Comparison of ENCODE assay signal across 17 cellular contexts in genomic region chr10:76150886-76151288, GRCh38.
DNase-seq lines count a peak whose midpoint lies in the region; ATAC-seq and TF ChIP-seq lines count a peak whose summit lies in the region.
"Had no signal": no experiment of that assay in that cellular context is flagged by ENCODE, and none has a peak within 500 bp of the region (broad histone marks: within the 10 kb centered on the region; RNA-seq: fewer than 3 reads in every experiment).

No MANE protein-coding gene starts in this region.

- H3K27me3 Mint-ChIP-seq in mesothelial cell of epicardium (ENCODE audit: low read depth): no peaks in the 10 kb centered on the region
- H3K27me3 Mint-ChIP-seq in Calu3 (ENCODE audit: unreplicated experiment): no peaks in the 10 kb centered on the region
- H3K27me3 Mint-ChIP-seq in naive thymus-derived CD4-positive, alpha-beta T cell: peaks cover 0 to 6% (median 0%) of the 10 kb centered on the region in 5 donors
- H3K27me3 Mint-ChIP-seq: IgD-negative memory B cell, naive B cell had no signal

- H3K4me3 Mint-ChIP-seq in mesothelial cell of epicardium (no peak overlapping the region), Calu3 (ENCODE audit: low read depth, unreplicated experiment) (no peak overlapping the region)
- no peak overlapping the region for H3K4me3 Mint-ChIP-seq in naive thymus-derived CD4-positive, alpha-beta T cell
- H3K4me3 Mint-ChIP-seq: IgD-negative memory B cell; naive B cell; T-helper 1 cell treated with Interleukin-12 subunit alpha and Interleukin-12 subunit beta and Interleukin-4 antibody, amounts not matched to agents 30 μg/mL and 1 μg/mL, for 36 hours had no signal

- peaks cover 24% of the 10 kb centered on the region for H3K4me1 Mint-ChIP-seq in mesothelial cell of epicardium
- no peaks in the 10 kb centered on the region for H3K4me1 Mint-ChIP-seq in Calu3 (ENCODE audit: low read depth, unreplicated experiment)
- no peaks in the 10 kb centered on the region for H3K4me1 Mint-ChIP-seq in naive thymus-derived CD4-positive, alpha-beta T cell
- H3K4me1 Mint-ChIP-seq: IgD-negative memory B cell, naive B cell had no signal

- no peak overlapping the region for H3K9ac ChIP-seq in duodenal mucosa (ENCODE audit: low read depth in 1 of 2, low read length in 2 of 2)
- no peak overlapping the region for H3K9ac ChIP-seq in stomach smooth muscle (ENCODE audit: low read length in 2 of 2)
- H3K9ac ChIP-seq: BLaER1 had no signal

- H3K36me3 Mint-ChIP-seq in mesothelial cell of epicardium (peaks cover 14% of the 10 kb centered on the region), Calu3 (ENCODE audit: insufficient read depth, unreplicated experiment) (no peaks in the 10 kb centered on the region)
- peaks cover 0 to 5% (median 0%) of the 10 kb centered on the region in 5 donors for H3K36me3 Mint-ChIP-seq in naive thymus-derived CD4-positive, alpha-beta T cell
- H3K36me3 Mint-ChIP-seq: naive B cell had no signal

- ATAC-seq in naive thymus-derived CD4-positive, alpha-beta T cell: no peak

- no peaks in the 10 kb centered on the region for H3K9me3 ChIP-seq in duodenal mucosa (ENCODE audit: control insufficient read depth in 1 of 2, low read length in 2 of 2)
- peaks cover 0 to 4% of the 10 kb centered on the region in 2 donors for H3K9me3 ChIP-seq in stomach smooth muscle (ENCODE audit: control insufficient read depth in 2 of 2, low read length in 2 of 2)
- no peaks in the 10 kb centered on the region for H3K9me3 ChIP-seq in naive thymus-derived CD4-positive, alpha-beta T cell (ENCODE audit: control insufficient read depth in 2 of 3, low read length in 3 of 3)
- H3K9me3 ChIP-seq: BLaER1, suprapubic skin had no signal

- TF ChIP-seq CTCF in mesothelial cell of epicardium (IDR thresholded peaks at IDR 0.05; ENCODE audit: unreplicated experiment): no peak
- TF ChIP-seq CTCF in Calu3 (IDR thresholded peaks at IDR 0.05; ENCODE audit: unreplicated experiment): no peak
- no peak for TF ChIP-seq CTCF in RWPE1 (conservative IDR thresholded peaks at IDR 0.05; ENCODE audit: low read depth)

- peak overlapping the region; percentile 21 to 34 for H3K4me3 ChIP-seq in duodenal mucosa (ENCODE audit: low read depth in 1 of 2, low read length in 2 of 2)
- peak overlapping the region; percentile 54 to 59 for H3K4me3 ChIP-seq in stomach smooth muscle (ENCODE audit: low read length in 2 of 2)
- no peak overlapping the region for H3K4me3 ChIP-seq in naive thymus-derived CD4-positive, alpha-beta T cell (ENCODE audit: low read length)
- H3K4me3 ChIP-seq: BLaER1, suprapubic skin had no signal

- intact Hi-C loops in Calu3 (cut with micrococcal nuclease; ENCODE audit: unreplicated experiment): no loop called here
- intact Hi-C loops in naive thymus-derived CD4-positive, alpha-beta T cell (cut with micrococcal nuclease): no loop called here

- H3K27ac ChIP-seq in duodenal mucosa (ENCODE audit: low read depth, low read length) (no peak overlapping the region), stomach smooth muscle (ENCODE audit: low read length) (peak overlapping the region; percentile 53), RWPE1 (no peak overlapping the region)
- H3K27ac ChIP-seq in naive thymus-derived CD4-positive, alpha-beta T cell (ENCODE audit: low read depth, low read length): no peak overlapping the region
- H3K27ac ChIP-seq: BLaER1, suprapubic skin had no signal

- BruUV-seq in Calu3 (replicated peaks; lab: Mats Ljungman, UMichigan): no TSS peak

- H3K36me3 ChIP-seq in duodenal mucosa (ENCODE audit: control insufficient read depth in 1 of 2, insufficient read depth in 2 of 2, low read length in 2 of 2): no peaks in the 10 kb centered on the region
- no peaks in the 10 kb centered on the region for H3K36me3 ChIP-seq in stomach smooth muscle (ENCODE audit: control insufficient read depth in 2 of 2, insufficient read depth in 2 of 2, low read length in 2 of 2)
- H3K36me3 ChIP-seq in naive thymus-derived CD4-positive, alpha-beta T cell (ENCODE audit: control insufficient read depth in 2 of 3, insufficient read depth in 3 of 3, low read length in 3 of 3): no peaks in the 10 kb centered on the region
- H3K36me3 ChIP-seq: BLaER1, suprapubic skin had no signal

- H3K4me1 ChIP-seq in duodenal mucosa (ENCODE audit: control insufficient read depth in 1 of 2, insufficient read depth in 2 of 2, low read length in 2 of 2) (peaks cover 8 to 11% of the 10 kb centered on the region in 2 donors), stomach smooth muscle (ENCODE audit: control insufficient read depth, insufficient read depth, low read length) (peaks cover 11% of the 10 kb centered on the region)
- no peaks in the 10 kb centered on the region for H3K4me1 ChIP-seq in naive thymus-derived CD4-positive, alpha-beta T cell (ENCODE audit: control insufficient read depth in 2 of 2, insufficient read depth in 2 of 2, low read length in 2 of 2)
- H3K4me1 ChIP-seq: BLaER1, suprapubic skin had no signal

- H3K9me3 Mint-ChIP-seq in mesothelial cell of epicardium: peaks cover 29% of the 10 kb centered on the region
- peaks cover 15% of the 10 kb centered on the region for H3K9me3 Mint-ChIP-seq in Calu3 (ENCODE audit: low read depth, unreplicated experiment)
- H3K9me3 Mint-ChIP-seq in naive thymus-derived CD4-positive, alpha-beta T cell: peaks cover 0 to 20% (median 6%) of the 10 kb centered on the region in 11 donors

- H3K27me3 ChIP-seq in duodenal mucosa (ENCODE audit: control insufficient read depth in 1 of 2, insufficient read depth in 2 of 2, low read length in 2 of 2): no peaks in the 10 kb centered on the region
- no peaks in the 10 kb centered on the region for H3K27me3 ChIP-seq in stomach smooth muscle (ENCODE audit: control insufficient read depth in 1 of 2, insufficient read depth in 2 of 2, low read length in 2 of 2)
- H3K27me3 ChIP-seq in naive thymus-derived CD4-positive, alpha-beta T cell (ENCODE audit: control insufficient read depth in 2 of 2, insufficient read depth in 2 of 2, low read length in 2 of 2): no peaks in the 10 kb centered on the region
- H3K27me3 ChIP-seq: BLaER1, suprapubic skin had no signal

- peak overlapping the region; percentile 85 for H3K27ac Mint-ChIP-seq in mesothelial cell of epicardium
- no peak overlapping the region for H3K27ac Mint-ChIP-seq in Calu3 (ENCODE audit: unreplicated experiment)
- H3K27ac Mint-ChIP-seq in naive thymus-derived CD4-positive, alpha-beta T cell: no peak overlapping the region
- H3K27ac Mint-ChIP-seq: IgD-negative memory B cell; naive B cell; T-helper 1 cell treated with Interleukin-12 subunit alpha and Interleukin-12 subunit beta and Interleukin-4 antibody, amounts not matched to agents 30 μg/mL and 1 μg/mL, for 36 hours had no signal

- POLR2A ChIA-PET in RWPE1 (lab: Yijun Ruan, JAX; ENCODE audit: low non-redundant PET): no interaction called here
- POLR2A ChIA-PET in naive thymus-derived CD4-positive, alpha-beta T cell (lab: Charles Lee): no interaction called here

- CTCF ChIA-PET in Calu3 (lab: Charles Lee): interaction anchor here (0.6 kb wide), 1 partner anchor 32 kb away, joined by 6 read pairs; no protein-coding TSS in a partner anchor
- CTCF ChIA-PET in RWPE1 (lab: Yijun Ruan, JAX): interaction anchor here (0.6 kb wide), 2 partner anchors 11 to 13 kb away, joined by 3 read pairs; no protein-coding TSS in a partner anchor
- CTCF ChIA-PET in naive thymus-derived CD4-positive, alpha-beta T cell (lab: Charles Lee): no interaction called here

- DNase-seq in HuH-7 (ENCODE audit: low spot score) (peak; percentile 6), mesothelial cell of epicardium (ENCODE audit: low spot score in 2 of 2, unreplicated experiment in 2 of 2) (no peak), Calu3 (no peak), RWPE1 (ENCODE audit: low spot score) (no peak), DMS 273 (lab: John Stamatoyannopoulos, UW; ENCODE audit: unreplicated experiment) (no peak)
- DNase-seq in naive thymus-derived CD4-positive, alpha-beta T cell: no peak
- DNase-seq: activated effector memory CD4-positive, alpha-beta T cell treated with Interleukin-2 at 50 U/mL for 16 hours; erythroblast; naive B cell; NK-92 treated with Interleukin-12 subunit alpha and Interleukin-12 subunit beta, amount 100 ng/mL, for 24 hours; stimulated activated CD4-positive, alpha-beta T cell treated with anti-CD3 and anti-CD28 coated beads, Interleukin-1b, Interleukin-23, amount 100 ng/mL, for 48 hours had no signal
